Comparison of ENCODE assay signal across 1 cellular context in the genomic region with DNA sequence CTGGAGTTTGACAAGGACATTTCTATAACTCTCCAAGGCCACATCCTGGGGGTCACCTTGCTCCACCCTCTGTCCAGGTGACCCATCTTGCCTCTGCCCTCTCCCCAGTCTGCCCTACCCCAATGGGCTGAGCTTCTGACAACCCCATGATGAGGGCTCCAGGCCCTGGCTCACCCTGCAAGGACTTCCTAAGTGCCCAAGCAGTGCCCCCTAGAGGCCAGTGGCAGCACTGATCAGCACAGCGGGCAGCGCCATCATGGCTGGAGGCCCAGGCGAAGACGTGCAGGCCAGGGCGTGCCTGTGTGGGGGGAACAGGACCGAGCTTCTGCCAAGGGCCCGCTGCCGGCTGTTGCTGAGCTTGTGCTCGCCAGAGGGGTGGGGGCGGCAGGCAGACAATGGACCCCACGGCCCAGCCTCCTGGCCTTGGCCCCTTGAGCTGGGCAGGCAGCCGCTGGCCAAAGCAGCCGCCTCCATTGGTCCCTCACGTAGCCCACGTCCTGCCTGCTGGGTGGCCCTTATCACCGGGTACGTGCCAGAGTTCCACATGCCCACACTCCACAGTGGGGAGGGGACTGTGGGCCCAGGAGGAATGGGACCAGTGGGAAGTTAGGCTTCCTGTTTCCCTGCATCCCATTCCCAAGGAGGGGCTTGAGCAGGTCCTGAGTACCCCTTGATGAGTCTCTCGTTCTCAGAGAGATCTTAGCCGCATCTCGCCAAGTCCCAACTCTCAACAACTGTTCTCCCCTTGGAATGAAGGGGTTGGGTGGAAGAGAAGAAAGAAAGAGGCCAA.
TF ChIP-seq lines count a peak whose summit lies in the region.

No MANE protein-coding gene starts in this region.

TF ChIP-seq in K562, 482 proteins besides CTCF, POLR2A, EP300 and RAD21 (continued from another document and continues in another):
- TF ChIP-seq, protein P1, sequence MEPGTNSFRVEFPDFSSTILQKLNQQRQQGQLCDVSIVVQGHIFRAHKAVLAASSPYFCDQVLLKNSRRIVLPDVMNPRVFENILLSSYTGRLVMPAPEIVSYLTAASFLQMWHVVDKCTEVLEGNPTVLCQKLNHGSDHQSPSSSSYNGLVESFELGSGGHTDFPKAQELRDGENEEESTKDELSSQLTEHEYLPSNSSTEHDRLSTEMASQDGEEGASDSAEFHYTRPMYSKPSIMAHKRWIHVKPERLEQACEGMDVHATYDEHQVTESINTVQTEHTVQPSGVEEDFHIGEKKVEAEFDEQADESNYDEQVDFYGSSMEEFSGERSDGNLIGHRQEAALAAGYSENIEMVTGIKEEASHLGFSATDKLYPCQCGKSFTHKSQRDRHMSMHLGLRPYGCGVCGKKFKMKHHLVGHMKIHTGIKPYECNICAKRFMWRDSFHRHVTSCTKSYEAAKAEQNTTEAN (CRISPR knock-in tag; IDR thresholded peaks at IDR 0.05) = 0 out of 2 replicates have a peak, but pooled peaks have one; percentile 54
- TF ChIP-seq ZNF444 (CRISPR knock-in tag; IDR thresholded peaks at IDR 0.05) = no peak; the same call in 1 of the 2 replicates
- TF ChIP-seq, protein P2, sequence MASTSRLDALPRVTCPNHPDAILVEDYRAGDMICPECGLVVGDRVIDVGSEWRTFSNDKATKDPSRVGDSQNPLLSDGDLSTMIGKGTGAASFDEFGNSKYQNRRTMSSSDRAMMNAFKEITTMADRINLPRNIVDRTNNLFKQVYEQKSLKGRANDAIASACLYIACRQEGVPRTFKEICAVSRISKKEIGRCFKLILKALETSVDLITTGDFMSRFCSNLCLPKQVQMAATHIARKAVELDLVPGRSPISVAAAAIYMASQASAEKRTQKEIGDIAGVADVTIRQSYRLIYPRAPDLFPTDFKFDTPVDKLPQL (IDR thresholded peaks at IDR 0.05; ENCODE audit: extremely low read depth, insufficient read length) = no peak
- TF ChIP-seq TEAD1 (CRISPR knock-in tag; IDR thresholded peaks at IDR 0.05) = peak in 1 of 2 experiments; percentile 79; a peak in 2 of 4 replicates
- TF ChIP-seq, protein P3, sequence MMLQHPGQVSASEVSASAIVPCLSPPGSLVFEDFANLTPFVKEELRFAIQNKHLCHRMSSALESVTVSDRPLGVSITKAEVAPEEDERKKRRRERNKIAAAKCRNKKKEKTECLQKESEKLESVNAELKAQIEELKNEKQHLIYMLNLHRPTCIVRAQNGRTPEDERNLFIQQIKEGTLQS (IDR thresholded peaks at IDR 0.05) = peak; percentile 57
- TF ChIP-seq, protein P3 (CRISPR knock-in tag; conservative IDR thresholded peaks at IDR 0.05) = peak; percentile 50; the same call in 1 of the 2 replicates
- TF ChIP-seq, protein P4, sequence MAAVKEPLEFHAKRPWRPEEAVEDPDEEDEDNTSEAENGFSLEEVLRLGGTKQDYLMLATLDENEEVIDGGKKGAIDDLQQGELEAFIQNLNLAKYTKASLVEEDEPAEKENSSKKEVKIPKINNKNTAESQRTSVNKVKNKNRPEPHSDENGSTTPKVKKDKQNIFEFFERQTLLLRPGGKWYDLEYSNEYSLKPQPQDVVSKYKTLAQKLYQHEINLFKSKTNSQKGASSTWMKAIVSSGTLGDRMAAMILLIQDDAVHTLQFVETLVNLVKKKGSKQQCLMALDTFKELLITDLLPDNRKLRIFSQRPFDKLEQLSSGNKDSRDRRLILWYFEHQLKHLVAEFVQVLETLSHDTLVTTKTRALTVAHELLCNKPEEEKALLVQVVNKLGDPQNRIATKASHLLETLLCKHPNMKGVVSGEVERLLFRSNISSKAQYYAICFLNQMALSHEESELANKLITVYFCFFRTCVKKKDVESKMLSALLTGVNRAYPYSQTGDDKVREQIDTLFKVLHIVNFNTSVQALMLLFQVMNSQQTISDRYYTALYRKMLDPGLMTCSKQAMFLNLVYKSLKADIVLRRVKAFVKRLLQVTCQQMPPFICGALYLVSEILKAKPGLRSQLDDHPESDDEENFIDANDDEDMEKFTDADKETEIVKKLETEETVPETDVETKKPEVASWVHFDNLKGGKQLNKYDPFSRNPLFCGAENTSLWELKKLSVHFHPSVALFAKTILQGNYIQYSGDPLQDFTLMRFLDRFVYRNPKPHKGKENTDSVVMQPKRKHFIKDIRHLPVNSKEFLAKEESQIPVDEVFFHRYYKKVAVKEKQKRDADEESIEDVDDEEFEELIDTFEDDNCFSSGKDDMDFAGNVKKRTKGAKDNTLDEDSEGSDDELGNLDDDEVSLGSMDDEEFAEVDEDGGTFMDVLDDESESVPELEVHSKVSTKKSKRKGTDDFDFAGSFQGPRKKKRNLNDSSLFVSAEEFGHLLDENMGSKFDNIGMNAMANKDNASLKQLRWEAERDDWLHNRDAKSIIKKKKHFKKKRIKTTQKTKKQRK (IDR thresholded peaks at IDR 0.05; ENCODE audit: borderline replicate concordance, low read depth, low read length) = no peak
- TF ChIP-seq HDAC1 (IDR thresholded peaks at IDR 0.05) = peak in 1 of 2 experiments; percentile 39; a peak in 1 of 4 replicates
- TF ChIP-seq, protein P5, sequence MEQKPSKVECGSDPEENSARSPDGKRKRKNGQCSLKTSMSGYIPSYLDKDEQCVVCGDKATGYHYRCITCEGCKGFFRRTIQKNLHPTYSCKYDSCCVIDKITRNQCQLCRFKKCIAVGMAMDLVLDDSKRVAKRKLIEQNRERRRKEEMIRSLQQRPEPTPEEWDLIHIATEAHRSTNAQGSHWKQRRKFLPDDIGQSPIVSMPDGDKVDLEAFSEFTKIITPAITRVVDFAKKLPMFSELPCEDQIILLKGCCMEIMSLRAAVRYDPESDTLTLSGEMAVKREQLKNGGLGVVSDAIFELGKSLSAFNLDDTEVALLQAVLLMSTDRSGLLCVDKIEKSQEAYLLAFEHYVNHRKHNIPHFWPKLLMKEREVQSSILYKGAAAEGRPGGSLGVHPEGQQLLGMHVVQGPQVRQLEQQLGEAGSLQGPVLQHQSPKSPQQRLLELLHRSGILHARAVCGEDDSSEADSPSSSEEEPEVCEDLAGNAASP (IDR thresholded peaks at IDR 0.05) = no peak
- peak; percentile 75 for TF ChIP-seq HDGF (IDR thresholded peaks at IDR 0.05)
- no peak for TF ChIP-seq NELFE (IDR thresholded peaks at IDR 0.05; ENCODE audit: insufficient read depth, insufficient read length)
- 0 out of 2 replicates have a peak, but pooled peaks have one; percentile 47 for TF ChIP-seq LARP7 (IDR thresholded peaks at IDR 0.05)
- TF ChIP-seq ATF7 (IDR thresholded peaks at IDR 0.05) = peak; percentile 61; the same call in 1 of the 2 replicates
- TF ChIP-seq CBX5 (IDR thresholded peaks at IDR 0.05; ENCODE audit: borderline replicate concordance, low read depth) = peak; percentile 50; the same call in 1 of the 2 replicates
- TF ChIP-seq, protein P6, sequence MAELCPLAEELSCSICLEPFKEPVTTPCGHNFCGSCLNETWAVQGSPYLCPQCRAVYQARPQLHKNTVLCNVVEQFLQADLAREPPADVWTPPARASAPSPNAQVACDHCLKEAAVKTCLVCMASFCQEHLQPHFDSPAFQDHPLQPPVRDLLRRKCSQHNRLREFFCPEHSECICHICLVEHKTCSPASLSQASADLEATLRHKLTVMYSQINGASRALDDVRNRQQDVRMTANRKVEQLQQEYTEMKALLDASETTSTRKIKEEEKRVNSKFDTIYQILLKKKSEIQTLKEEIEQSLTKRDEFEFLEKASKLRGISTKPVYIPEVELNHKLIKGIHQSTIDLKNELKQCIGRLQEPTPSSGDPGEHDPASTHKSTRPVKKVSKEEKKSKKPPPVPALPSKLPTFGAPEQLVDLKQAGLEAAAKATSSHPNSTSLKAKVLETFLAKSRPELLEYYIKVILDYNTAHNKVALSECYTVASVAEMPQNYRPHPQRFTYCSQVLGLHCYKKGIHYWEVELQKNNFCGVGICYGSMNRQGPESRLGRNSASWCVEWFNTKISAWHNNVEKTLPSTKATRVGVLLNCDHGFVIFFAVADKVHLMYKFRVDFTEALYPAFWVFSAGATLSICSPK (IDR thresholded peaks at IDR 0.05; ENCODE audit: borderline replicate concordance) = no peak
- TF ChIP-seq, protein P7, sequence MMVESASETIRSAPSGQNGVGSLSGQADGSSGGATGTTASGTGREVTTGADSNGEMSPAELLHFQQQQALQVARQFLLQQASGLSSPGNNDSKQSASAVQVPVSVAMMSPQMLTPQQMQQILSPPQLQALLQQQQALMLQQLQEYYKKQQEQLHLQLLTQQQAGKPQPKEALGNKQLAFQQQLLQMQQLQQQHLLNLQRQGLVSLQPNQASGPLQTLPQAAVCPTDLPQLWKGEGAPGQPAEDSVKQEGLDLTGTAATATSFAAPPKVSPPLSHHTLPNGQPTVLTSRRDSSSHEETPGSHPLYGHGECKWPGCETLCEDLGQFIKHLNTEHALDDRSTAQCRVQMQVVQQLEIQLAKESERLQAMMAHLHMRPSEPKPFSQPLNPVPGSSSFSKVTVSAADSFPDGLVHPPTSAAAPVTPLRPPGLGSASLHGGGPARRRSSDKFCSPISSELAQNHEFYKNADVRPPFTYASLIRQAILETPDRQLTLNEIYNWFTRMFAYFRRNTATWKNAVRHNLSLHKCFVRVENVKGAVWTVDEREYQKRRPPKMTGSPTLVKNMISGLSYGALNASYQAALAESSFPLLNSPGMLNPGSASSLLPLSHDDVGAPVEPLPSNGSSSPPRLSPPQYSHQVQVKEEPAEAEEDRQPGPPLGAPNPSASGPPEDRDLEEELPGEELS (CRISPR knock-in tag; IDR thresholded peaks at IDR 0.05; ENCODE audit: borderline replicate concordance) = 0 out of 2 replicates have a peak, but pooled peaks have one; percentile 66
- no peak for TF ChIP-seq IRF2 (CRISPR knock-in tag; IDR thresholded peaks at IDR 0.05)
- TF ChIP-seq, protein P8, sequence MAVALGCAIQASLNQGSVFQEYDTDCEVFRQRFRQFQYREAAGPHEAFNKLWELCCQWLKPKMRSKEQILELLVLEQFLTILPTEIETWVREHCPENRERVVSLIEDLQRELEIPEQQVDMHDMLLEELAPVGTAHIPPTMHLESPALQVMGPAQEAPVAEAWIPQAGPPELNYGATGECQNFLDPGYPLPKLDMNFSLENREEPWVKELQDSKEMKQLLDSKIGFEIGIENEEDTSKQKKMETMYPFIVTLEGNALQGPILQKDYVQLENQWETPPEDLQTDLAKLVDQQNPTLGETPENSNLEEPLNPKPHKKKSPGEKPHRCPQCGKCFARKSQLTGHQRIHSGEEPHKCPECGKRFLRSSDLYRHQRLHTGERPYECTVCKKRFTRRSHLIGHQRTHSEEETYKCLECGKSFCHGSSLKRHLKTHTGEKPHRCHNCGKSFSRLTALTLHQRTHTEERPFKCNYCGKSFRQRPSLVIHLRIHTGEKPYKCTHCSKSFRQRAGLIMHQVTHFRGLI (CRISPR knock-in tag; IDR thresholded peaks at IDR 0.05) = 0 out of 2 replicates have a peak, but pooled peaks have one; percentile 56
- TF ChIP-seq, protein P9, sequence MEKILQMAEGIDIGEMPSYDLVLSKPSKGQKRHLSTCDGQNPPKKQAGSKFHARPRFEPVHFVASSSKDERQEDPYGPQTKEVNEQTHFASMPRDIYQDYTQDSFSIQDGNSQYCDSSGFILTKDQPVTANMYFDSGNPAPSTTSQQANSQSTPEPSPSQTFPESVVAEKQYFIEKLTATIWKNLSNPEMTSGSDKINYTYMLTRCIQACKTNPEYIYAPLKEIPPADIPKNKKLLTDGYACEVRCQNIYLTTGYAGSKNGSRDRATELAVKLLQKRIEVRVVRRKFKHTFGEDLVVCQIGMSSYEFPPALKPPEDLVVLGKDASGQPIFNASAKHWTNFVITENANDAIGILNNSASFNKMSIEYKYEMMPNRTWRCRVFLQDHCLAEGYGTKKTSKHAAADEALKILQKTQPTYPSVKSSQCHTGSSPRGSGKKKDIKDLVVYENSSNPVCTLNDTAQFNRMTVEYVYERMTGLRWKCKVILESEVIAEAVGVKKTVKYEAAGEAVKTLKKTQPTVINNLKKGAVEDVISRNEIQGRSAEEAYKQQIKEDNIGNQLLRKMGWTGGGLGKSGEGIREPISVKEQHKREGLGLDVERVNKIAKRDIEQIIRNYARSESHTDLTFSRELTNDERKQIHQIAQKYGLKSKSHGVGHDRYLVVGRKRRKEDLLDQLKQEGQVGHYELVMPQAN (IDR thresholded peaks at IDR 0.05; ENCODE audit: borderline replicate concordance) = no peak
- TF ChIP-seq CBX3 (IDR thresholded peaks at IDR 0.05; ENCODE audit: borderline replicate concordance in 1 of 2, low read length in 2 of 2) = peak in 1 of 2 experiments; percentile 66; a peak in 1 of 3 replicates
- TF ChIP-seq NFE2L1 (tag; IDR thresholded peaks at IDR 0.05; ENCODE audit: borderline replicate concordance, low read depth) = no peak
- no peak for TF ChIP-seq GTF2A2 (tag; IDR thresholded peaks at IDR 0.05)
- peak; percentile 54; the same call in 1 of the 2 replicates for TF ChIP-seq ESRRA (IDR thresholded peaks at IDR 0.05; ENCODE audit: borderline replicate concordance, low read depth)
- no peak; the same call in 1 of the 2 replicates for TF ChIP-seq ETV5 (CRISPR knock-in tag; IDR thresholded peaks at IDR 0.05; ENCODE audit: low read depth)
- TF ChIP-seq, protein P10, sequence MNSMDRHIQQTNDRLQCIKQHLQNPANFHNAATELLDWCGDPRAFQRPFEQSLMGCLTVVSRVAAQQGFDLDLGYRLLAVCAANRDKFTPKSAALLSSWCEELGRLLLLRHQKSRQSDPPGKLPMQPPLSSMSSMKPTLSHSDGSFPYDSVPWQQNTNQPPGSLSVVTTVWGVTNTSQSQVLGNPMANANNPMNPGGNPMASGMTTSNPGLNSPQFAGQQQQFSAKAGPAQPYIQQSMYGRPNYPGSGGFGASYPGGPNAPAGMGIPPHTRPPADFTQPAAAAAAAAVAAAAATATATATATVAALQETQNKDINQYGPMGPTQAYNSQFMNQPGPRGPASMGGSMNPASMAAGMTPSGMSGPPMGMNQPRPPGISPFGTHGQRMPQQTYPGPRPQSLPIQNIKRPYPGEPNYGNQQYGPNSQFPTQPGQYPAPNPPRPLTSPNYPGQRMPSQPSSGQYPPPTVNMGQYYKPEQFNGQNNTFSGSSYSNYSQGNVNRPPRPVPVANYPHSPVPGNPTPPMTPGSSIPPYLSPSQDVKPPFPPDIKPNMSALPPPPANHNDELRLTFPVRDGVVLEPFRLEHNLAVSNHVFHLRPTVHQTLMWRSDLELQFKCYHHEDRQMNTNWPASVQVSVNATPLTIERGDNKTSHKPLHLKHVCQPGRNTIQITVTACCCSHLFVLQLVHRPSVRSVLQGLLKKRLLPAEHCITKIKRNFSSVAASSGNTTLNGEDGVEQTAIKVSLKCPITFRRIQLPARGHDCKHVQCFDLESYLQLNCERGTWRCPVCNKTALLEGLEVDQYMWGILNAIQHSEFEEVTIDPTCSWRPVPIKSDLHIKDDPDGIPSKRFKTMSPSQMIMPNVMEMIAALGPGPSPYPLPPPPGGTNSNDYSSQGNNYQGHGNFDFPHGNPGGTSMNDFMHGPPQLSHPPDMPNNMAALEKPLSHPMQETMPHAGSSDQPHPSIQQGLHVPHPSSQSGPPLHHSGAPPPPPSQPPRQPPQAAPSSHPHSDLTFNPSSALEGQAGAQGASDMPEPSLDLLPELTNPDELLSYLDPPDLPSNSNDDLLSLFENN (IDR thresholded peaks at IDR 0.05; ENCODE audit: low read depth in 2 of 2, low read length in 2 of 2) = 0 out of 4 replicates have a peak, but pooled peaks of 1 of the 2 experiments have one; percentile 41
- TF ChIP-seq BRD9 (IDR thresholded peaks at IDR 0.05; ENCODE audit: low read depth, partially characterized antibody) = peak; percentile 96
- peak; percentile 41 for TF ChIP-seq MEIS2 (IDR thresholded peaks at IDR 0.05; ENCODE audit: partially characterized antibody)
